Comparison of ENCODE assay signal across 22 cellular contexts in genomic region chr2:234620018-234620417, GRCh38.
DNase-seq lines count a peak whose midpoint lies in the region; TF ChIP-seq lines count a peak whose summit lies in the region.
"Had no signal": no experiment of that assay in that cellular context is flagged by ENCODE, and none has a peak within 500 bp of the region (broad histone marks: within the 10 kb centered on the region; RNA-seq: fewer than 3 reads in every experiment).

No MANE protein-coding gene starts in this region.

- in situ Hi-C loops in brain microvascular endothelial cell (cut with HindIII; ENCODE audit: low pct_ligation_motif_present, low sequenced_read_pairs) = no loop called here

- H2AK5ac ChIP-seq in mesenchymal stem cell (ENCODE audit: low read length, severe bottlenecking) = no peak overlapping the region

- WGBS in mesenchymal stem cell = 50% methylated on average over 6 of the region's 7 CpGs

- H4K8ac ChIP-seq in mesenchymal stem cell (ENCODE audit: low read length) = no peak overlapping the region

- no peak overlapping the region for H3K18ac ChIP-seq in mesenchymal stem cell (ENCODE audit: low read depth in 1 of 2, low read length in 2 of 2)

- H3K79me1 ChIP-seq in mesenchymal stem cell (replicated peaks; ENCODE audit: low read length, poor library complexity, severe bottlenecking) = no peaks in the 10 kb centered on the region

- H3K9ac ChIP-seq in mesenchymal stem cell (ENCODE audit: low read length) = no peak overlapping the region

- no peak overlapping the region for H2BK5ac ChIP-seq in mesenchymal stem cell (ENCODE audit: low read depth, low read length, poor library complexity, severe bottlenecking)

- no peaks in the 10 kb centered on the region for H3K9me3 ChIP-seq in mesenchymal stem cell (ENCODE audit: control insufficient read depth, low read length)
- H3K9me3 ChIP-seq: adrenal gland, esophagus muscularis mucosa, gastrocnemius medialis, right lobe of liver, stomach, transverse colon had no signal

- H3K4me2 ChIP-seq in mesenchymal stem cell (ENCODE audit: low read length, poor library complexity, severe bottlenecking) = no peak overlapping the region

- H3K4me3 ChIP-seq in mesenchymal stem cell (ENCODE audit: insufficient read depth in 1 of 2, low read depth in 1 of 2, low read length in 2 of 2) = no peak overlapping the region
- H3K4me3 ChIP-seq in brain microvascular endothelial cell (ENCODE audit: low read depth, low read length) = no peak overlapping the region
- H3K4me3 ChIP-seq: adrenal gland, esophagus muscularis mucosa, gastrocnemius medialis, right lobe of liver, stomach, transverse colon had no signal

- no peaks in the 10 kb centered on the region for H3K36me3 ChIP-seq in mesenchymal stem cell (ENCODE audit: control insufficient read depth in 1 of 2, insufficient read depth in 2 of 2, low read depth in 1 of 2, low read length in 2 of 2)
- no peaks in the 10 kb centered on the region for H3K36me3 ChIP-seq in brain microvascular endothelial cell (replicated peaks)
- H3K36me3 ChIP-seq: adrenal gland, esophagus muscularis mucosa, gastrocnemius medialis, right lobe of liver, stomach, transverse colon had no signal

- no peak overlapping the region for H4K91ac ChIP-seq in mesenchymal stem cell (ENCODE audit: low read length)

- no peak for TF ChIP-seq CTCF in brain microvascular endothelial cell (IDR thresholded peaks at IDR 0.05; ENCODE audit: low read depth, low read length, missing control alignments)

- H3K4ac ChIP-seq in mesenchymal stem cell (ENCODE audit: low read depth in 1 of 2, low read length in 2 of 2) = no peak overlapping the region

- no peak overlapping the region for H2BK120ac ChIP-seq in mesenchymal stem cell (ENCODE audit: low read depth, low read length)

- H2BK15ac ChIP-seq in mesenchymal stem cell (ENCODE audit: low read depth, poor library complexity, severe bottlenecking) = no peak overlapping the region

- H3K14ac ChIP-seq in mesenchymal stem cell (ENCODE audit: low read length in 2 of 2) = no peak overlapping the region

- H2BK12ac ChIP-seq in mesenchymal stem cell (ENCODE audit: low read length in 2 of 2) = no peak overlapping the region

- H3K27me3 ChIP-seq in mesenchymal stem cell (ENCODE audit: control insufficient read depth in 1 of 2, insufficient read depth in 1 of 2, low read length in 2 of 2) (no peaks in the 10 kb centered on the region), brain microvascular endothelial cell (replicated peaks) (no peaks in the 10 kb centered on the region)
- H3K27me3 ChIP-seq: adrenal gland, esophagus muscularis mucosa, gastrocnemius medialis, right lobe of liver, stomach, transverse colon had no signal

- peaks cover 4% of the 10 kb centered on the region for H3K4me1 ChIP-seq in mesenchymal stem cell (ENCODE audit: control insufficient read depth, insufficient read depth, low read depth, low read length)
- H3K4me1 ChIP-seq: stomach, transverse colon had no signal

- H2AFZ ChIP-seq in mesenchymal stem cell (ENCODE audit: low read depth, low read length) = no peak overlapping the region

- H3K27ac ChIP-seq in mesenchymal stem cell (ENCODE audit: low read length, poor library complexity, severe bottlenecking) = no peak overlapping the region
- no peak overlapping the region for H3K27ac ChIP-seq in brain microvascular endothelial cell
- H3K27ac ChIP-seq: adrenal gland, esophagus muscularis mucosa, gastrocnemius medialis, right lobe of liver, stomach, transverse colon had no signal

- H3K23ac ChIP-seq in mesenchymal stem cell (ENCODE audit: low read length in 2 of 2) = no peak overlapping the region

- DNase-seq in GF-D8 (lab: John Stamatoyannopoulos, UW) = peak; percentile 86
- DNase-seq in NCI-H226 = peak; percentile 12
- peak; percentile 22 for DNase-seq in amniotic epithelial cell (ENCODE audit: low read depth)
- DNase-seq in mesenchymal stem cell = peak; percentile 39
- no peak for DNase-seq in D341Med (ENCODE audit: low spot score)
- DNase-seq in activated CD8-positive, alpha-beta memory T cell treated with anti-CD3 and anti-CD28 coated beads for 24 hours = no peak
- no peak for DNase-seq in brain microvascular endothelial cell
- DNase-seq: activated CD4-positive, alpha-beta T cell treated with anti-CD3 and anti-CD28 coated beads, Interleukin-2, amount 50 U/mL, for 48 hours; adrenal gland; CD8-positive, alpha-beta memory T cell; effector memory CD4-positive, alpha-beta T cell; gastrocnemius medialis; HCEC 1CT; islet precursor cell; MM.1S; NCI-H146; NCI-H524 treated with DMSO at 0.1 percent for 48 hours; right lobe of liver; stimulated activated CD4-positive, alpha-beta T cell treated with anti-CD3 and anti-CD28 coated beads, Interleukin-15, amount 100 ng/mL, for 24 hours; stomach; transverse colon had no signal

Comparison
In these comparisons a context has a peak if more than half of its experiments do, and no peak if none do; other contexts are left out.
1. DNase-seq: peak in GF-D8 (single experiment), NCI-H226 (single experiment), amniotic epithelial cell (single experiment) and mesenchymal stem cell (single experiment); none in D341Med (single experiment), activated CD8-positive, alpha-beta memory T cell treated with anti-CD3 and anti-CD28 coated beads for 24 hours (single experiment) and brain microvascular endothelial cell (single experiment).